10 cellular contexts compared by ENCODE assay signal in the genomic region with DNA sequence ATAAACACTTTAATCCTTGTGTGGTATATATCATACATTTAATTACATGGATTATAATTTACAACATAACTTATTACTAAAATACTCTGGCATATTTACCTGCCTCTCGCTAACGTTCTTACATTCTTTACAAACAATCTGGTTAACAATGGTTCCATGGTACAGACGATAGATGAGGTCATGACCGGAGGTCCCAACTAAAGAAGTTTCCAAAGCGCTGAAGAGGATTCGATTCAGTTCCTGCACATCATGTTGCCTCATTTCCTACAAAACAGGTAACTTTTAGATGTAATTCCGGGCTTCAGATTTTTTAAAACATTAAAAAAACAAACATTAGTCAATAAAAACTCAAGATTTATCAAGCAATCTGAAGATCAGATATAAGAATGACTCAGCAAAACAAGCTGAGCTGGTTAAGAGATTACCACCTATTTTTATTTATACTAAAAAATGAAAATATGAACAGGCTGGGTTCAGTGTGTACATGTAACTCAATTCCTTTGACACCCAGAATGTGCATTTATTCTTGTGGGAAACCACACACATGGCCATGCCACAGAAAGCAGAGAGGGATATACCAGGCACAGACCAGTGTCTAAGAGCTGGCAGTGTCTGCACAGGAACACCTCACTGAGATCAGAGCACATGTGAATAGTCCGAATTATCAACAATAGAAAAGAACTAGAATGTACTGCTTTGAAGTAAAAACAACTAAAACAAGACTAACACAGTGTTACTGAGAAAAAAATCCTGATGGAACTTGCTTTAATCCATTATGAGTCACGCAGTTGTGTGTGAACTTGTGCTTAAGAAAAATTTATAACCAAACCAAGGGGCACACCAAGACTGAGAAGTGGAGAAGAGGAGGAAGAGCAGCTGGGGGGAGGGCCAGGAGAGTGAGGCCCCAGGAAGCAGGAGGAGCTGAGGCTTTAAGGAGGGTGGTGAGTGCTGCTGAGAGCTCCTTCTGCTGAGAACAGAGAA. TPM values are rescaled to one million over a fixed set of nuclear protein-coding genes. Genes with fewer than 3 reads are reported as not detected.
DNase-seq lines count a peak whose midpoint lies in the region; ATAC-seq and TF ChIP-seq lines count a peak whose summit lies in the region.
"Had no signal": no experiment of that assay in that cellular context is flagged by ENCODE, and none has a peak within 500 bp of the region (broad histone marks: within the 10 kb centered on the region; RNA-seq: fewer than 3 reads in every experiment).

No MANE protein-coding gene starts in this region.

- peak; percentile 88 for DNase-seq in LHCN-M2 (ENCODE audit: low read depth)
- DNase-seq in activated naive CD8-positive, alpha-beta T cell treated with anti-CD3 and anti-CD28 coated beads for 36 hours: no peak
- DNase-seq in mesothelial cell of epicardium (ENCODE audit: low spot score in 2 of 2, unreplicated experiment in 2 of 2): no peak
- no peak for DNase-seq in cerebellar nuclear complex (lab: John Stamatoyannopoulos, UW)
- DNase-seq: NCI-H1694 treated with DMSO at 0.1 percent for 48 hours had no signal

- ATAC-seq in HG02588 (IDR thresholded peaks at IDR 0.05; ENCODE audit: unreplicated experiment) (no peak), GM18861 (IDR thresholded peaks at IDR 0.05; ENCODE audit: unreplicated experiment) (no peak), HG02870 (IDR thresholded peaks at IDR 0.05; ENCODE audit: unreplicated experiment) (no peak)
- ATAC-seq: right cardiac atrium had no signal

- no peak overlapping the region for H3K4me3 Mint-ChIP-seq in activated naive CD8-positive, alpha-beta T cell treated with anti-CD3 and anti-CD28 coated beads for 36 hours
- H3K4me3 Mint-ChIP-seq in mesothelial cell of epicardium: no peak overlapping the region

- H3K4me1 Mint-ChIP-seq in activated naive CD8-positive, alpha-beta T cell treated with anti-CD3 and anti-CD28 coated beads for 36 hours: peaks cover 6% of the 10 kb centered on the region
- H3K4me1 Mint-ChIP-seq in mesothelial cell of epicardium: peaks cover 9% of the 10 kb centered on the region

- TF ChIP-seq CTCF in C4-2B (conservative IDR thresholded peaks at IDR 0.05) (no peak), mesothelial cell of epicardium (IDR thresholded peaks at IDR 0.05; ENCODE audit: unreplicated experiment) (no peak)

- H3K27me3 Mint-ChIP-seq in activated naive CD8-positive, alpha-beta T cell treated with anti-CD3 and anti-CD28 coated beads for 36 hours: no peaks in the 10 kb centered on the region
- no peaks in the 10 kb centered on the region for H3K27me3 Mint-ChIP-seq in mesothelial cell of epicardium (ENCODE audit: low read depth)

- peak overlapping the region; percentile 4 for H3K27ac Mint-ChIP-seq in activated naive CD8-positive, alpha-beta T cell treated with anti-CD3 and anti-CD28 coated beads for 36 hours
- peak overlapping the region; percentile 75 for H3K27ac Mint-ChIP-seq in mesothelial cell of epicardium

- H3K36me3 Mint-ChIP-seq in activated naive CD8-positive, alpha-beta T cell treated with anti-CD3 and anti-CD28 coated beads for 36 hours: peaks cover 12% of the 10 kb centered on the region
- peaks cover 33% of the 10 kb centered on the region for H3K36me3 Mint-ChIP-seq in mesothelial cell of epicardium

- H3K27ac ChIP-seq in C4-2B: peak overlapping the region; percentile 76

- H3K9me3 Mint-ChIP-seq in activated naive CD8-positive, alpha-beta T cell treated with anti-CD3 and anti-CD28 coated beads for 36 hours: no peaks in the 10 kb centered on the region
- no peaks in the 10 kb centered on the region for H3K9me3 Mint-ChIP-seq in mesothelial cell of epicardium

RNA-seq across cellular contexts. Expression of a gene that starts 9.5 kb away (rescaled TPM):
- total RNA-seq in LHCN-M2 (2014; rRNA removed) (28.5 and 30.0 TPM in 2 replicates), mesothelial cell of epicardium (48.7 to 51.0 TPM (median 50.0 TPM) in 3 replicates)
- 13.3 TPM for polyA plus RNA-seq in LHCN-M2 (2012)
- 10 to 100 TPM; 16.0 to 17.7 TPM for total RNA-seq in activated naive CD8-positive, alpha-beta T cell treated with anti-CD3 and anti-CD28 coated beads for 36 hours
